9 cellular contexts compared by ENCODE assay signal in genomic region chr2:18560797-18561085, GRCh38. TPM values are rescaled to one million over a fixed set of nuclear protein-coding genes. Genes with fewer than 3 reads are reported as not detected.
DNase-seq lines count a peak whose midpoint lies in the region; TF ChIP-seq lines count a peak whose summit lies in the region.
"Had no signal": no experiment of that assay in that cellular context is flagged by ENCODE, and none has a peak within 500 bp of the region (broad histone marks: within the 10 kb centered on the region; RNA-seq: fewer than 3 reads in every experiment).

No MANE protein-coding gene starts in this region.

- H3K4me3 Mint-ChIP-seq in CD8-positive, alpha-beta memory T cell, result peak overlapping the region; percentile 90 to 97 (median 91)
- H3K4me3 Mint-ChIP-seq in mesothelial cell of epicardium, result peak overlapping the region; percentile 94

- POLR2A ChIA-PET in CD8-positive, alpha-beta memory T cell (lab: Charles Lee), result interaction anchor here (0.6 to 2.2 kb wide), 6 partner anchors 14 to 1429 kb away, joined by 3 to 17 read pairs (median 8); partner anchors contain the start of genes OSR1, TTC32 and WDR35
- POLR2A ChIA-PET in HEK293 (lab: Yijun Ruan, JAX), result interaction anchor here (0.6 to 1.0 kb wide), 5 partner anchors 10 to 672 kb away, joined by 3 to 15 read pairs (median 3); no protein-coding TSS in a partner anchor

- H3K36me3 ChIP-seq in CD8-positive, alpha-beta memory T cell (ENCODE audit: insufficient read depth, low read length), result no peaks in the 10 kb centered on the region
- H3K36me3 ChIP-seq in HEK293 (ENCODE audit: control insufficient read depth in 2 of 2, insufficient read depth in 1 of 2, low read length in 2 of 2), result peaks cover 0 to 13% of the 10 kb centered on the region in 2 experiments; a peak in 2 of 3 replicates

- in situ Hi-C loops in astrocyte of the cerebellum (cut with HindIII; ENCODE audit: low sequenced_read_pairs), result loop anchor here (5.0 kb wide), 1 partner anchor 47 kb away; no protein-coding TSS in a partner anchor

- peak overlapping the region; percentile 84 for H3K27ac ChIP-seq in CD8-positive, alpha-beta memory T cell (ENCODE audit: low read depth, low read length)
- H3K27ac ChIP-seq in HEK293 (ENCODE audit: extremely low read depth, low read depth, low read length), result peak overlapping the region; percentile 90; the same call in 1 of the 2 replicates

- peaks cover 16 to 46% (median 25%) of the 10 kb centered on the region in 3 donors for H3K36me3 Mint-ChIP-seq in CD8-positive, alpha-beta memory T cell
- peaks cover 25% of the 10 kb centered on the region for H3K36me3 Mint-ChIP-seq in mesothelial cell of epicardium

- H3K27me3 Mint-ChIP-seq in CD8-positive, alpha-beta memory T cell, result peaks cover 0 to 2% of the 10 kb centered on the region in 2 donors
- no peaks in the 10 kb centered on the region for H3K27me3 Mint-ChIP-seq in mesothelial cell of epicardium (ENCODE audit: low read depth)

- DNase-seq in CD8-positive, alpha-beta memory T cell, result no peak
- DNase-seq in astrocyte of the cerebellum (ENCODE audit: low read depth) (no peak), mesothelial cell of epicardium (ENCODE audit: low spot score in 2 of 2, unreplicated experiment in 2 of 2) (no peak), NCI-H526 (lab: John Stamatoyannopoulos, UW) (no peak), DMS53 treated with DMSO at 0.1 percent for 48 hours (lab: John Stamatoyannopoulos, UW; ENCODE audit: unreplicated experiment) (no peak), NCI-H128 (lab: John Stamatoyannopoulos, UW; ENCODE audit: unreplicated experiment) (no peak)
- DNase-seq in effector CD4-positive, alpha-beta T cell, result no peak

- no peaks in the 10 kb centered on the region for H3K9me3 ChIP-seq in CD8-positive, alpha-beta memory T cell (ENCODE audit: low read length)
- no peaks in the 10 kb centered on the region for H3K9me3 ChIP-seq in HEK293 (ENCODE audit: control insufficient read depth, insufficient read depth, low read depth, low read length)

- H3K4me3 ChIP-seq in CD8-positive, alpha-beta memory T cell (ENCODE audit: low read length), result peak overlapping the region; percentile 80
- peak overlapping the region; percentile 58 for H3K4me3 ChIP-seq in HEK293 (ENCODE audit: low read depth, low read length)
- H3K4me3 ChIP-seq in astrocyte of the cerebellum (ENCODE audit: low read depth, low read length), result peak overlapping the region; percentile 65

- H3K4me1 ChIP-seq in CD8-positive, alpha-beta memory T cell (ENCODE audit: insufficient read depth, low read length), result peaks cover 31% of the 10 kb centered on the region
- peaks cover 3% of the 10 kb centered on the region; the same call in 1 of the 2 replicates for H3K4me1 ChIP-seq in HEK293 (ENCODE audit: control insufficient read depth, insufficient read depth, low read length)

- H3K4me1 Mint-ChIP-seq in CD8-positive, alpha-beta memory T cell, result peaks cover 37 to 55% (median 50%) of the 10 kb centered on the region in 3 donors
- peaks cover 40% of the 10 kb centered on the region for H3K4me1 Mint-ChIP-seq in mesothelial cell of epicardium

- H3K27me3 ChIP-seq in CD8-positive, alpha-beta memory T cell (ENCODE audit: insufficient read depth, low read length, poor library complexity, severe bottlenecking), result no peaks in the 10 kb centered on the region

- CTCF ChIA-PET in CD8-positive, alpha-beta memory T cell (lab: Charles Lee), result interaction anchor here (0.9 to 1.7 kb wide), 2 partner anchors 790 to 1302 kb away, joined by 3 to 5 read pairs; no protein-coding TSS in a partner anchor
- CTCF ChIA-PET in HEK293 (lab: Yijun Ruan, JAX), result no interaction called here

- peak overlapping the region; percentile 91 to 99 (median 96) for H3K27ac Mint-ChIP-seq in CD8-positive, alpha-beta memory T cell
- peak overlapping the region; percentile 97 for H3K27ac Mint-ChIP-seq in mesothelial cell of epicardium

- no peak for TF ChIP-seq CTCF in HEK293 (tag by site-specific recombination; IDR thresholded peaks at IDR 0.05)
- TF ChIP-seq CTCF in astrocyte of the cerebellum (IDR thresholded peaks at IDR 0.05; ENCODE audit: low read depth, low read length, missing control alignments), result no peak
- no peak for TF ChIP-seq CTCF in mesothelial cell of epicardium (IDR thresholded peaks at IDR 0.05; ENCODE audit: unreplicated experiment)

- H3K9me3 Mint-ChIP-seq in CD8-positive, alpha-beta memory T cell, result peaks cover 2 to 13% (median 11%) of the 10 kb centered on the region in 5 donors
- H3K9me3 Mint-ChIP-seq in mesothelial cell of epicardium, result peaks cover 12% of the 10 kb centered on the region

TF ChIP-seq in HEK293, 187 proteins besides CTCF, POLR2A, EP300 and RAD21:
- TF ChIP-seq SP7 (tag by site-specific recombination; IDR thresholded peaks at IDR 0.05), result peak; percentile 7; the same call in 1 of the 2 replicates
- TF ChIP-seq ZSCAN23 (tag by site-specific recombination; IDR thresholded peaks at IDR 0.05), result no peak
- 0 out of 2 replicates have a peak, but pooled peaks have one; percentile 6 for TF ChIP-seq ZXDB (tag by site-specific recombination; IDR thresholded peaks at IDR 0.05)
- TF ChIP-seq ZNF549 (tag by site-specific recombination; IDR thresholded peaks at IDR 0.05), result no peak
- TF ChIP-seq ZBTB20 (tag by site-specific recombination; IDR thresholded peaks at IDR 0.05), result peak; percentile 14; the same call in 1 of the 2 replicates
- peak; percentile 57 for TF ChIP-seq ZNF335 (tag by site-specific recombination; conservative IDR thresholded peaks at IDR 0.05)
- TF ChIP-seq MZF1 (tag by site-specific recombination; IDR thresholded peaks at IDR 0.05; ENCODE audit: borderline replicate concordance), result no peak
- 0 out of 2 replicates have a peak, but pooled peaks have one; percentile 20 for TF ChIP-seq ZNF341 (tag by site-specific recombination; IDR thresholded peaks at IDR 0.05; ENCODE audit: low read depth)

RNA-seq across cellular contexts. Expression of gene RDH14, which starts 0.3 kb away (rescaled TPM):
- total RNA-seq in CD8-positive, alpha-beta memory T cell, result 10 to 100 TPM; 16.9 to 18.1 TPM
- 44.3 TPM for polyA plus RNA-seq in CD8-positive, alpha-beta memory T cell
- total RNA-seq in mesothelial cell of epicardium, result 20.5 to 25.1 TPM (median 22.3 TPM) in 3 replicates

RNA-seq across cellular contexts. Expression of gene NT5C1B, which starts 28.6 kb away (rescaled TPM):
- total RNA-seq in CD8-positive, alpha-beta memory T cell, result not detected
- polyA plus RNA-seq in CD8-positive, alpha-beta memory T cell, result 0.86 TPM
- total RNA-seq in mesothelial cell of epicardium, result 0.29 TPM in 1 of 3 replicates, not detected in the others
- total RNA-seq: LHCN-M2 had no signal
